ENCODE assay signal across 8 cellular contexts in genomic region chr12:14365294-14366210, GRCh38. TPM values are rescaled to one million over a fixed set of nuclear protein-coding genes. Genes with fewer than 3 reads are reported as not detected.
DNase-seq lines count a peak whose midpoint lies in the region; ATAC-seq and TF ChIP-seq lines count a peak whose summit lies in the region.

Gene ATF7IP (plus strand): TSS chr12:14365682. CDS start chr12:14423916, 58,234 bp downstream.

- H3K27ac ChIP-seq in A673 (ENCODE audit: low read depth, low read length, poor library complexity, severe bottlenecking), result peak within 1 kb of the TSS; percentile 94
- peak within 1 kb of the TSS; percentile 94 for H3K27ac ChIP-seq in smooth muscle cell (ENCODE audit: low read depth)

- peaks cover 5% of the 10 kb centered on the region for H3F3A ChIP-seq in smooth muscle cell (ENCODE audit: low read depth)

- POLR2A ChIA-PET in A673 (lab: Charles Lee; ENCODE audit: low non-redundant PET) (interaction anchor here (0.5 to 0.6 kb wide), 4 partner anchors 38 to 108 kb away, joined by 3 to 6 read pairs (median 4); no protein-coding TSS in a partner anchor), WTC11 (lab: Charles Lee) (interaction anchor here (0.5 to 2.2 kb wide), 19 partner anchors 11 to 127 kb away, joined by 3 to 103 read pairs (median 7); no protein-coding TSS in a partner anchor)

- under 1% methylated on average over 55 of the region's 55 CpGs for WGBS in smooth muscle cell (ENCODE audit: low lambda C conversion rate)

- H3K36me3 Mint-ChIP-seq in WTC11, result peaks cover 14% of the 10 kb centered on the region

- H3K27me3 ChIP-seq in A673 (replicated peaks; ENCODE audit: insufficient read depth, low read depth, low read length, poor library complexity) (no peaks in the 10 kb centered on the region), smooth muscle cell (ENCODE audit: low read depth) (no peaks in the 10 kb centered on the region)

- no peaks in the 10 kb centered on the region for H3K27me3 Mint-ChIP-seq in WTC11 (ENCODE audit: low read depth)

- H3K36me3 ChIP-seq in A673 (ENCODE audit: insufficient read depth, low read length, poor library complexity, severe bottlenecking) (peaks cover 17% of the 10 kb centered on the region), smooth muscle cell (ENCODE audit: low read depth) (no peaks in the 10 kb centered on the region)

- H3K9ac ChIP-seq in smooth muscle cell (ENCODE audit: low read depth), result peak within 1 kb of the TSS; percentile 94

- TSS peak; percentile 62 for BruUV-seq in A673 (replicated peaks; lab: Mats Ljungman, UMichigan)

- peak within 1 kb of the TSS; percentile 50 for H3K4me3 ChIP-seq in A673 (ENCODE audit: low read depth, low read length, poor library complexity, severe bottlenecking)
- peak within 1 kb of the TSS; percentile 62 to 67 for H3K4me3 ChIP-seq in cardiac fibroblast (replicated peaks in 1 of 2; ENCODE audit: low read depth in 2 of 2, low read length in 2 of 2)
- peak within 1 kb of the TSS; percentile 75 for H3K4me3 ChIP-seq in smooth muscle cell

- peaks cover 7% of the 10 kb centered on the region for H3K9me3 ChIP-seq in A673 (ENCODE audit: low read depth, low read length, poor library complexity, severe bottlenecking)
- no peaks in the 10 kb centered on the region for H3K9me3 ChIP-seq in smooth muscle cell (replicated peaks; ENCODE audit: low read depth)

- TF ChIP-seq CTCF in A673 (conservative IDR thresholded peaks at IDR 0.05; ENCODE audit: low read depth, low read length), result peak; percentile 48
- TF ChIP-seq CTCF in WTC11 (IDR thresholded peaks at IDR 0.05), result no peak
- TF ChIP-seq CTCF in cardiac fibroblast (IDR thresholded peaks at IDR 0.05; ENCODE audit: low read depth, low read length), result peak; percentile 29
- TF ChIP-seq CTCF in smooth muscle cell (IDR thresholded peaks at IDR 0.05; ENCODE audit: borderline replicate concordance, insufficient read depth, poor library complexity, severe bottlenecking), result no peak

- H4K20me1 ChIP-seq in smooth muscle cell (ENCODE audit: low read depth), result no peaks in the 10 kb centered on the region

- H2AFZ ChIP-seq in smooth muscle cell (ENCODE audit: low read depth), result peak within 1 kb of the TSS; percentile 63

- peak; percentile 99 for DNase-seq in A673 (ENCODE audit: low spot score)
- peak; percentile 86 for DNase-seq in NCI-H2196 (lab: John Stamatoyannopoulos, UW; ENCODE audit: unreplicated experiment)
- peak; percentile 95 for DNase-seq in WTC11 (ENCODE audit: low spot score)
- peak; percentile 98 to 99 for DNase-seq in cardiac fibroblast (ENCODE audit: low read depth in 2 of 2)
- peak; percentile 98 for DNase-seq in iPS-NIHi7 (ENCODE audit: extremely low spot score)
- peak; percentile 90 for DNase-seq in smooth muscle cell (lab: John Stamatoyannopoulos, UW; ENCODE audit: unreplicated experiment)

- peak within 1 kb of the TSS; percentile 97 for H3K4me2 ChIP-seq in smooth muscle cell

- H3K27ac Mint-ChIP-seq in WTC11, result peak within 1 kb of the TSS; percentile 99

- peaks cover 8% of the 10 kb centered on the region for H3K9me3 Mint-ChIP-seq in WTC11

- peak; percentile 48 for ATAC-seq in GM18858 (IDR thresholded peaks at IDR 0.05; ENCODE audit: unreplicated experiment)
- peak; percentile 61 for ATAC-seq in HG03095 (IDR thresholded peaks at IDR 0.05; ENCODE audit: unreplicated experiment)
- peak; percentile 99 for ATAC-seq in WTC11

- CTCF ChIA-PET in A673 (lab: Charles Lee), result interaction anchor here (0.6 to 1.4 kb wide), 3 partner anchors 19 to 108 kb away, joined by 3 to 4 read pairs (median 3); no protein-coding TSS in a partner anchor
- CTCF ChIA-PET in WTC11 (lab: Charles Lee), result interaction anchor here (0.8 to 2.2 kb wide), 19 partner anchors 16 to 198 kb away, joined by 3 to 34 read pairs (median 6); no protein-coding TSS in a partner anchor

- H3K4me3 Mint-ChIP-seq in WTC11, result peak within 1 kb of the TSS; percentile 99

- intact Hi-C loops in A673 (cut with micrococcal nuclease; ENCODE audit: unreplicated experiment), result loop anchor here (1.0 to 2.0 kb wide), 3 partner anchors 51 to 109 kb away; no protein-coding TSS in a partner anchor

- peaks cover 4% of the 10 kb centered on the region for H3K4me1 ChIP-seq in A673 (ENCODE audit: insufficient read depth, low read length, poor library complexity, severe bottlenecking)
- H3K4me1 ChIP-seq in smooth muscle cell (ENCODE audit: low read depth), result peaks cover 15% of the 10 kb centered on the region

- peaks cover 26% of the 10 kb centered on the region for H3K4me1 Mint-ChIP-seq in WTC11

- peaks cover 46% of the 10 kb centered on the region for H3K79me2 ChIP-seq in smooth muscle cell (ENCODE audit: low read depth)

TF ChIP-seq in WTC11, 78 proteins besides CTCF, POLR2A, EP300 and RAD21 (continues in another document):
- peak; percentile 93 for TF ChIP-seq USF2 (CRISPR knock-in tag; IDR thresholded peaks at IDR 0.05)
- TF ChIP-seq AFF4 (CRISPR knock-in tag; IDR thresholded peaks at IDR 0.05; ENCODE audit: borderline replicate concordance), result peak; percentile 81; the same call in 1 of the 2 replicates
- TF ChIP-seq IRF2 (CRISPR knock-in tag; IDR thresholded peaks at IDR 0.05; ENCODE audit: borderline replicate concordance, low read depth), result no peak
- peak; percentile 41; the same call in 1 of the 2 replicates for TF ChIP-seq NFE2L1 (CRISPR knock-in tag; IDR thresholded peaks at IDR 0.05)
- no peak for TF ChIP-seq AR (CRISPR knock-in tag; IDR thresholded peaks at IDR 0.05)
- TF ChIP-seq ZNF671 (CRISPR knock-in tag; IDR thresholded peaks at IDR 0.05), result no peak

RNA-seq across cellular contexts. Expression of gene ATF7IP, which starts in this region (rescaled TPM):
- total RNA-seq in A673 (2021), result 98.3 and 100 TPM in 2 replicates
- total RNA-seq in WTC11 (2021), result 141 to 169 TPM (median 167 TPM) in 3 replicates
- 66.8 and 74.6 TPM in 2 replicates for total RNA-seq in smooth muscle cell
- polyA plus RNA-seq in smooth muscle cell, result 27.5 and 32.3 TPM in 2 replicates

Comparison
In these comparisons a context has a peak if more than half of its experiments do, and no peak if none do; other contexts are left out.
1. Peak in every context shown above with its lines: DNase-seq, ATAC-seq, H3K4me3 ChIP-seq and H3K27ac ChIP-seq.
2. CTCF ChIP-seq: peak in A673 (single experiment) and cardiac fibroblast (single experiment); none in WTC11 (single experiment) and smooth muscle cell (single experiment).
3. ATAC-seq: peak in every context shown above with its lines; median percentile 99 in WTC11; 61 in HG03095; 48 in GM18858.